16 cellular contexts compared by ENCODE assay signal in genomic region chr2:60230037-60230436, GRCh38.
A peak's percentile ranks its signal among the peaks of the same experiment; 100 is the strongest.
DNase-seq lines count a peak whose midpoint lies in the region; ATAC-seq and TF ChIP-seq lines count a peak whose summit lies in the region.
"Had no signal": no experiment of that assay in that cellular context is flagged by ENCODE, and none has a peak within 500 bp of the region (broad histone marks: within the 10 kb centered on the region; RNA-seq: fewer than 3 reads in every experiment).

No MANE protein-coding gene starts in this region.

- H3K79me2 ChIP-seq in DND-41 (ENCODE audit: insufficient read depth, low read length): no peaks in the 10 kb centered on the region
- H3K79me2 ChIP-seq in MM.1S (ENCODE audit: low read length): no peaks in the 10 kb centered on the region

- H3K9me3 ChIP-seq in DND-41 (ENCODE audit: insufficient read depth, low read length, severe bottlenecking) (peaks cover 12% of the 10 kb centered on the region), MM.1S (replicated peaks; ENCODE audit: insufficient read depth, low read length) (no peaks in the 10 kb centered on the region), T-helper 17 cell (ENCODE audit: control insufficient read depth, low read length, poor library complexity, severe bottlenecking) (no peaks in the 10 kb centered on the region)
- H3K9me3 ChIP-seq: HAP-1 had no signal

- ATAC-seq in DND-41 (ENCODE audit: insufficient read depth, low read depth) (peak; percentile 44; the same call in 2 of the 3 replicates), naive B cell (ENCODE audit: low read depth in 2 of 2) (peak; percentile 30 to 57), T-helper 17 cell (no peak), natural killer cell (no peak)
- ATAC-seq: GM12878 had no signal

- no peak overlapping the region for H3K4me2 ChIP-seq in DND-41 (ENCODE audit: insufficient read depth, low read length)
- peak overlapping the region; percentile 49; the same call in 1 of the 2 replicates for H3K4me2 ChIP-seq in MM.1S (ENCODE audit: low read depth, low read length)
- H3K4me2 ChIP-seq: BLaER1 had no signal

- H3K4me1 ChIP-seq in DND-41 (ENCODE audit: insufficient read depth, low read length) (no peaks in the 10 kb centered on the region), MM.1S (ENCODE audit: low read length) (peaks cover 9% of the 10 kb centered on the region; the same call in 1 of the 2 replicates)
- H3K4me1 ChIP-seq: BLaER1, HAP-1 had no signal

- no peaks in the 10 kb centered on the region for H4K20me1 ChIP-seq in DND-41 (ENCODE audit: insufficient read depth, low read length)
- H4K20me1 ChIP-seq in MM.1S (ENCODE audit: insufficient read depth, low read length): no peaks in the 10 kb centered on the region
- H4K20me1 ChIP-seq: BLaER1 had no signal

- H3K9ac ChIP-seq in DND-41 (ENCODE audit: low read depth, low read length) (no peak overlapping the region), MM.1S (ENCODE audit: low read length) (no peak overlapping the region)
- H3K9ac ChIP-seq: BLaER1, GM23248 had no signal

- H3K4me1 Mint-ChIP-seq in naive B cell (peaks cover 15 to 46% (median 44%) of the 10 kb centered on the region in 3 donors), T-helper 17 cell (no peaks in the 10 kb centered on the region), natural killer cell (no peaks in the 10 kb centered on the region)

- H2AFZ ChIP-seq in DND-41 (ENCODE audit: low read depth, low read length): no peak overlapping the region
- peak overlapping the region; percentile 24; the same call in 1 of the 2 replicates for H2AFZ ChIP-seq in MM.1S (ENCODE audit: low read length)
- H2AFZ ChIP-seq: GM23248 had no signal

- no peaks in the 10 kb centered on the region for H3F3A ChIP-seq in MM.1S (ENCODE audit: insufficient read depth, low read length)

- H3K27me3 ChIP-seq in DND-41 (ENCODE audit: insufficient read depth, low read length, poor library complexity) (no peaks in the 10 kb centered on the region), MM.1S (replicated peaks; ENCODE audit: insufficient read depth, low read length) (no peaks in the 10 kb centered on the region)
- H3K27me3 ChIP-seq: BLaER1 had no signal

- H3K27ac Mint-ChIP-seq in naive B cell: peak overlapping the region in 2 of 6 donors; percentile 62 to 86
- no peak overlapping the region for H3K27ac Mint-ChIP-seq in T-helper 17 cell
- H3K27ac Mint-ChIP-seq in natural killer cell: no peak overlapping the region
- H3K27ac Mint-ChIP-seq: CD14-positive monocyte; CD4-positive, alpha-beta memory T cell had no signal

- H3K36me3 Mint-ChIP-seq in naive B cell: peaks cover 24 to 29% of the 10 kb centered on the region in 2 donors
- no peaks in the 10 kb centered on the region for H3K36me3 Mint-ChIP-seq in T-helper 17 cell (ENCODE audit: low read depth)
- H3K36me3 Mint-ChIP-seq in natural killer cell: peaks cover 5% of the 10 kb centered on the region
- H3K36me3 Mint-ChIP-seq: CD14-positive monocyte; CD4-positive, alpha-beta memory T cell had no signal

- H3K9me3 Mint-ChIP-seq in naive B cell: peaks cover 10 to 48% (median 26%) of the 10 kb centered on the region in 7 donors
- H3K9me3 Mint-ChIP-seq in natural killer cell: peaks cover 6 to 8% of the 10 kb centered on the region in 2 donors

- DNase-seq in DND-41: no peak
- peak; percentile 73 for DNase-seq in MM.1S
- DNase-seq in RPMI8226: peak; percentile 7
- peak; percentile 8 for DNase-seq in naive B cell
- no peak for DNase-seq in T-helper 17 cell
- DNase-seq in NCI-H1092 treated with DMSO at 0.1 percent for 48 hours (lab: John Stamatoyannopoulos, UW): no peak
- DNase-seq in natural killer cell: no peak
- DNase-seq: CD4-positive, alpha-beta memory T cell; DMS153; DMS79; GF-D8; GM23248 had no signal

- H3K27me3 Mint-ChIP-seq in naive B cell: no peaks in the 10 kb centered on the region
- no peaks in the 10 kb centered on the region for H3K27me3 Mint-ChIP-seq in T-helper 17 cell
- no peaks in the 10 kb centered on the region for H3K27me3 Mint-ChIP-seq in natural killer cell (ENCODE audit: low read depth in 2 of 2)
- H3K27me3 Mint-ChIP-seq: CD4-positive, alpha-beta memory T cell had no signal

- H3K4me3 ChIP-seq in DND-41 (ENCODE audit: low read depth in 1 of 2, low read length in 2 of 2) (no peak overlapping the region), MM.1S (ENCODE audit: low read length) (no peak overlapping the region)
- H3K4me3 ChIP-seq: BLaER1, GM12878, GM23248, HAP-1 had no signal

- H3K4me3 Mint-ChIP-seq in naive B cell (no peak overlapping the region), T-helper 17 cell (no peak overlapping the region), natural killer cell (no peak overlapping the region)
- H3K4me3 Mint-ChIP-seq: CD14-positive monocyte; CD4-positive, alpha-beta memory T cell had no signal

- intact Hi-C loops in natural killer cell (cut with micrococcal nuclease): no loop called here

- no peak for TF ChIP-seq CTCF in DND-41 (IDR thresholded peaks at IDR 0.05; ENCODE audit: borderline replicate concordance, extremely low read depth, low read length, poor library complexity, severe bottlenecking)
- TF ChIP-seq CTCF in MM.1S (IDR thresholded peaks at IDR 0.05; ENCODE audit: low read length): no peak
- no peak for TF ChIP-seq CTCF in natural killer cell (IDR thresholded peaks at IDR 0.05)

- H3K27ac ChIP-seq in DND-41 (ENCODE audit: low read length): no peak overlapping the region
- no peak overlapping the region; the same call in 1 of the 2 replicates for H3K27ac ChIP-seq in MM.1S (ENCODE audit: low read length)
- H3K27ac ChIP-seq: BLaER1, GM23248 had no signal

- H3K9me2 ChIP-seq in MM.1S (replicated peaks; ENCODE audit: insufficient read depth, low read length): no peaks in the 10 kb centered on the region

- H3K36me3 ChIP-seq in DND-41 (ENCODE audit: insufficient read depth, low read length) (no peaks in the 10 kb centered on the region), MM.1S (replicated peaks; ENCODE audit: insufficient read depth, low read length) (no peaks in the 10 kb centered on the region)
- H3K36me3 ChIP-seq: BLaER1, HAP-1 had no signal

Comparison
In these comparisons a context has a peak if more than half of its experiments do, and no peak if none do; other contexts are left out.
1. ATAC-seq: peak in DND-41 (single experiment) and naive B cell (2 of 2); none in T-helper 17 cell (single experiment) and natural killer cell (0 of 3).
2. DNase-seq: peak in MM.1S (single experiment), RPMI8226 (single experiment) and naive B cell (single experiment); none in DND-41 (single experiment), T-helper 17 cell (0 of 3), NCI-H1092 treated with DMSO at 0.1 percent for 48 hours (single experiment) and natural killer cell (single experiment).